9 cellular contexts compared by ENCODE assay signal in the genomic region with DNA sequence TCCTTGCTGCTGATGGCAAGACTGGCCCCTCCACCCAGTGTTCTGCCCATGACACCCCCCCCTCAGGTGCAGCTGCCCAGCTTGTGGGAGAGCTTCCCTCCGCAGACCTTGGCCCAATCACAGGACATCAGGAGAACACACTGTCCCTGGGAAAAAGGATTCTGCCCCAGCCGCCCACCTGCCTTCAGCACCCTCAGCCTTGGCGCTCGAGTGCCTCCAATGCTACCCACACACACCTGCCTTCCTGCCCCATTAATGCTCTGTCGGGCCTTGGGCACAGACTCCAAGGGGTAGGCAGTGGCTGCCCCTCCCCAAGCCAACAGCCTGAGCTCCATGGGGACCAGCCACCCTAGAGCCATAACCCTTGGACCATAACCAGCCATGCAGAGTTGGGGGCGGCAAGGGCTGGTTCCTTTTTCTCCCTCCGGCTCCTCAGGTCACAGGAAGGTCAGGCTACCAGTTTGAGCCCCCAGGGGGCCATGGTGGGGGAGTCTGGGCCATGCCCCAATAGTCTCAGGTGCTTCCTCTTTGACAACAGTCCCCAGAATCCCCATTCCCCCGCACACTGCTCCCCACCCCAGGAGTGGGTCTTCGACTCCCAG. TPM values are rescaled to one million over a fixed set of nuclear protein-coding genes. Genes with fewer than 3 reads are reported as not detected.
A peak's percentile ranks its signal among the peaks of the same experiment; 100 is the strongest.
DNase-seq lines count a peak whose midpoint lies in the region; ATAC-seq and TF ChIP-seq lines count a peak whose summit lies in the region.
"Had no signal": no experiment of that assay in that cellular context is flagged by ENCODE, and none has a peak within 500 bp of the region (broad histone marks: within the 10 kb centered on the region; RNA-seq: fewer than 3 reads in every experiment).

No MANE protein-coding gene starts in this region.

- H3K4me1 Mint-ChIP-seq in T-cell: peaks cover 9 to 21% (median 13%) of the 10 kb centered on the region in 3 donors

- H3K4me1 ChIP-seq in mesodermal cell (ENCODE audit: control insufficient read depth, insufficient read depth, low read length, poor library complexity, severe bottlenecking): no peaks in the 10 kb centered on the region

- H3K27me3 Mint-ChIP-seq in T-cell: no peaks in the 10 kb centered on the region

- H3K9me3 Mint-ChIP-seq in T-cell: no peaks in the 10 kb centered on the region

- peak overlapping the region; percentile 64 to 74 for H3K27ac Mint-ChIP-seq in T-cell

- no peaks in the 10 kb centered on the region for H3K36me3 Mint-ChIP-seq in T-cell

- H3K9me3 ChIP-seq in mesodermal cell (ENCODE audit: control insufficient read depth, low read length): no peaks in the 10 kb centered on the region

- no peak overlapping the region for H3K27ac ChIP-seq in mesodermal cell (ENCODE audit: low read depth, low read length, severe bottlenecking)

- H3K36me3 ChIP-seq in mesodermal cell (ENCODE audit: control insufficient read depth, insufficient read depth, low read length): peaks cover 3% of the 10 kb centered on the region

- intact Hi-C loops in head of caudate nucleus (cut with DNase I): no loop called here

- DNase-seq in COLO668 (lab: John Stamatoyannopoulos, UW; ENCODE audit: unreplicated experiment) (peak; percentile 23), T-cell (peak in 1 of 34 experiments; percentile 28), NCI-H1436 treated with DMSO at 0.1 percent for 48 hours (lab: John Stamatoyannopoulos, UW) (no peak), NCI-H2081 treated with DMSO at 0.1 percent for 48 hours (lab: John Stamatoyannopoulos, UW) (no peak), head of caudate nucleus (no peak)

- H3K4me3 ChIP-seq in mesodermal cell (ENCODE audit: extremely low read depth, insufficient read depth, low read length, poor library complexity, severe bottlenecking): peak overlapping the region; percentile 89

- CTCF ChIA-PET in T-cell (lab: Charles Lee): interaction anchor here in 1 of 2 donors (0.6 kb wide), 1 partner anchor 15 kb away, joined by 5 read pairs; the partner anchor contains the start of gene CHCHD10

- TF ChIP-seq POLR2A in GM19193 (IDR thresholded peaks at IDR 0.05; ENCODE audit: extremely low read depth, insufficient read depth, insufficient read length): peak; percentile 21

- POLR2A ChIA-PET in T-cell (lab: Charles Lee): no interaction called here

- WGBS in mesodermal cell (ENCODE audit: insufficient coverage in 2 of 2), 2 experiments: 95 to 100% methylated on average over 1 to 6 of the region's 9 CpGs

- ATAC-seq in T-cell (replicated peaks in 1 of 4): no peak
- ATAC-seq in HG02588 (IDR thresholded peaks at IDR 0.05; ENCODE audit: unreplicated experiment): no peak

- H3K4me3 Mint-ChIP-seq in T-cell: peak overlapping the region; percentile 77 to 78 (median 77)

RNA-seq across cellular contexts. Expression of gene ZNF70, which starts 1.3 kb away (rescaled TPM):
- total RNA-seq in T-cell: 1 to 10 TPM; 3.2 to 6.4 (median 5.8) TPM
- 3.9 TPM for polyA plus RNA-seq in mesodermal cell (2013, experiment 1 of 2)
- polyA plus RNA-seq in mesodermal cell (2013, experiment 2 of 2): 3.8 TPM

RNA-seq across cellular contexts. Expression of gene VPREB3, which starts 2.0 kb away (rescaled TPM):
- 1 to 10 TPM in 4 of 5 donors, not detected in 1; 1.5 to 2.6 (median 1.7) TPM for total RNA-seq in T-cell
- polyA plus RNA-seq in mesodermal cell (2013, experiment 1 of 2): 1.00 TPM
- not detected for polyA plus RNA-seq in mesodermal cell (2013, experiment 2 of 2)
- total RNA-seq: lung had no signal

RNA-seq across cellular contexts. Expression of gene C22orf15, which starts 10.6 kb away (rescaled TPM):
- 1 to 10 TPM in 4 of 5 donors, under 1 TPM in 1; 0.58 to 2.2 (median 1.9) TPM for total RNA-seq in T-cell
- polyA plus RNA-seq in mesodermal cell (2013, experiment 1 of 2): 0.77 TPM
- 1.7 TPM for polyA plus RNA-seq in mesodermal cell (2013, experiment 2 of 2)

RNA-seq across cellular contexts. Expression of gene CHCHD10, which starts 15.6 kb away (rescaled TPM):
- 10 to 100 TPM; 26.1 to 66.3 (median 63.2) TPM for total RNA-seq in T-cell
- 159 TPM for polyA plus RNA-seq in mesodermal cell (2013, experiment 1 of 2)
- polyA plus RNA-seq in mesodermal cell (2013, experiment 2 of 2): 129 TPM

RNA-seq across cellular contexts. Expression of gene MMP11, which starts 20.5 kb away (rescaled TPM):
- 1 to 10 TPM; 1.6 to 5.3 (median 2.5) TPM for total RNA-seq in T-cell
- polyA plus RNA-seq in mesodermal cell (2013, experiment 1 of 2): 33.2 TPM
- polyA plus RNA-seq in mesodermal cell (2013, experiment 2 of 2): 27.9 TPM
